Comparison of ENCODE assay signal across 1 cellular context in the genomic region with DNA sequence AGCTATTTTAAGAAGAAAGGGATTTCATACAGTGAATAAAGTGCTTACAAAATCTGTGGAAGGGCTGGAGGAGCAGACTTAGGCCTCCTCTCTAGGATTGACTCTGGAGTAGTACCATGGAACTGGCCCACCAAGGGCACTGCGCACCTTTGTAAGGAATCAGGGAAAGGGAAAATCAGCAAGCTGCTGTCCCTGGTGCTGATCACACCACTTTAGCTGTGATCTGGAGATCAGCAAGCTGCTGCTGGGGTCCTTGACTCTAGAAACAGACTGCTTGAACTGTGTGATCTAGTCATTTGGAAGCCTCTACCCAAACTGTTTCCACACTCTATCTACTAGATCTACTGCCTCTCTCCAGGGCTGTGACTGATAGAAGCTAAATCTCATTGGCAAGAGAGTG.
TF ChIP-seq lines count a peak whose summit lies in the region.

No MANE protein-coding gene starts in this region.

TF ChIP-seq in K562, 482 proteins besides CTCF, POLR2A, EP300 and RAD21:
- TF ChIP-seq MIER1 (IDR thresholded peaks at IDR 0.05; ENCODE audit: low read depth) (peak; percentile 80), CCNT2 (IDR thresholded peaks at IDR 0.05; ENCODE audit: borderline replicate concordance, extremely low read depth, insufficient read length, low read depth, low read length) (no peak), SREBF1 (IDR thresholded peaks at IDR 0.05; ENCODE audit: borderline replicate concordance, low read depth, low read length) (no peak), EHMT2 (IDR thresholded peaks at IDR 0.05) (peak; percentile 82), XRCC4 (IDR thresholded peaks at IDR 0.05; ENCODE audit: extremely low read depth, insufficient read depth, insufficient read length) (no peak), JUNB (CRISPR knock-in tag; conservative IDR thresholded peaks at IDR 0.05) (no peak), SP2 (IDR thresholded peaks at IDR 0.05; ENCODE audit: extremely low read depth, low read depth, low read length, poor library complexity, severe bottlenecking) (no peak)
- TF ChIP-seq, protein P1, sequence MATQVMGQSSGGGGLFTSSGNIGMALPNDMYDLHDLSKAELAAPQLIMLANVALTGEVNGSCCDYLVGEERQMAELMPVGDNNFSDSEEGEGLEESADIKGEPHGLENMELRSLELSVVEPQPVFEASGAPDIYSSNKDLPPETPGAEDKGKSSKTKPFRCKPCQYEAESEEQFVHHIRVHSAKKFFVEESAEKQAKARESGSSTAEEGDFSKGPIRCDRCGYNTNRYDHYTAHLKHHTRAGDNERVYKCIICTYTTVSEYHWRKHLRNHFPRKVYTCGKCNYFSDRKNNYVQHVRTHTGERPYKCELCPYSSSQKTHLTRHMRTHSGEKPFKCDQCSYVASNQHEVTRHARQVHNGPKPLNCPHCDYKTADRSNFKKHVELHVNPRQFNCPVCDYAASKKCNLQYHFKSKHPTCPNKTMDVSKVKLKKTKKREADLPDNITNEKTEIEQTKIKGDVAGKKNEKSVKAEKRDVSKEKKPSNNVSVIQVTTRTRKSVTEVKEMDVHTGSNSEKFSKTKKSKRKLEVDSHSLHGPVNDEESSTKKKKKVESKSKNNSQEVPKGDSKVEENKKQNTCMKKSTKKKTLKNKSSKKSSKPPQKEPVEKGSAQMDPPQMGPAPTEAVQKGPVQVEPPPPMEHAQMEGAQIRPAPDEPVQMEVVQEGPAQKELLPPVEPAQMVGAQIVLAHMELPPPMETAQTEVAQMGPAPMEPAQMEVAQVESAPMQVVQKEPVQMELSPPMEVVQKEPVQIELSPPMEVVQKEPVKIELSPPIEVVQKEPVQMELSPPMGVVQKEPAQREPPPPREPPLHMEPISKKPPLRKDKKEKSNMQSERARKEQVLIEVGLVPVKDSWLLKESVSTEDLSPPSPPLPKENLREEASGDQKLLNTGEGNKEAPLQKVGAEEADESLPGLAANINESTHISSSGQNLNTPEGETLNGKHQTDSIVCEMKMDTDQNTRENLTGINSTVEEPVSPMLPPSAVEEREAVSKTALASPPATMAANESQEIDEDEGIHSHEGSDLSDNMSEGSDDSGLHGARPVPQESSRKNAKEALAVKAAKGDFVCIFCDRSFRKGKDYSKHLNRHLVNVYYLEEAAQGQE (CRISPR knock-in tag; IDR thresholded peaks at IDR 0.05; ENCODE audit: low read depth), result peak; percentile 92
